Comparison of ENCODE assay signal across 21 cellular contexts in genomic region chr14:101497910-101498860, GRCh38.
DNase-seq lines count a peak whose midpoint lies in the region; ATAC-seq, FAIRE-seq and TF ChIP-seq lines count a peak whose summit lies in the region.
"Had no signal": no experiment of that assay in that cellular context is flagged by ENCODE, and none has a peak within 500 bp of the region (broad histone marks: within the 10 kb centered on the region; RNA-seq: fewer than 3 reads in every experiment).

No MANE protein-coding gene starts in this region.

- H3K27me3 ChIP-seq in H7 (ENCODE audit: control insufficient read depth, insufficient read depth, low read length) = no peaks in the 10 kb centered on the region
- no peaks in the 10 kb centered on the region for H3K27me3 ChIP-seq in RWPE2 (ENCODE audit: insufficient read depth, poor library complexity, severe bottlenecking)
- no peaks in the 10 kb centered on the region for H3K27me3 ChIP-seq in SJCRH30
- H3K27me3 ChIP-seq: colonic mucosa had no signal

- intact Hi-C loops in kidney (cut with DNase I) = no loop called here
- intact Hi-C loops in sciatic nerve (cut with DNase I) = no loop called here
- intact Hi-C loops in activated CD4-positive, alpha-beta T cell treated with anti-CD3 and anti-CD28 coated beads, Interleukin-2, amount 10 ng/mL, durations not matched to agents 24 days and 14 days (cut with micrococcal nuclease) = no loop called here

- no peaks in the 10 kb centered on the region for H3K36me3 ChIP-seq in H7 (replicated peaks; ENCODE audit: control insufficient read depth, insufficient read depth, low read length)
- H3K36me3 ChIP-seq in RWPE2 (ENCODE audit: low read depth) = no peaks in the 10 kb centered on the region
- H3K36me3 ChIP-seq in kidney (ENCODE audit: control insufficient read depth in 1 of 2, insufficient read depth in 2 of 2, low read length in 2 of 2) = no peaks in the 10 kb centered on the region
- H3K36me3 ChIP-seq in SJCRH30 = no peaks in the 10 kb centered on the region
- H3K36me3 ChIP-seq: colonic mucosa had no signal

- FAIRE-seq in kidney (lab: Jason Lieb, UNC) = no peak
- FAIRE-seq: endothelial cell of umbilical vein, small intestine had no signal

- H3K4me1 Mint-ChIP-seq in activated CD4-positive, alpha-beta T cell treated with anti-CD3 and anti-CD28 coated beads, Interleukin-2, amount 10 ng/mL, durations not matched to agents 24 days and 14 days = no peaks in the 10 kb centered on the region
- H3K4me1 Mint-ChIP-seq: stimulated activated memory B cell treated with anti-CD40 and anti-IgM and Interleukin-4, amounts not matched to agents 10 μg/mL and 1 μg/mL and 100 μg/mL, for 72 hours had no signal

- no peak overlapping the region for H3K4me3 ChIP-seq in H7 (ENCODE audit: insufficient read depth, low read depth, low read length)
- H3K4me3 ChIP-seq in RWPE2 (ENCODE audit: severe bottlenecking) = no peak overlapping the region
- no peak overlapping the region for H3K4me3 ChIP-seq in kidney (ENCODE audit: low read length in 2 of 2)
- H3K4me3 ChIP-seq in SJCRH30 = no peak overlapping the region
- H3K4me3 ChIP-seq: colonic mucosa, psoas muscle had no signal

- no peak overlapping the region for H3K27ac ChIP-seq in RWPE2 (ENCODE audit: poor library complexity, severe bottlenecking)
- no peak overlapping the region for H3K27ac ChIP-seq in kidney (ENCODE audit: low read depth in 2 of 2, low read length in 2 of 2)
- no peak overlapping the region for H3K27ac ChIP-seq in SJCRH30
- H3K27ac ChIP-seq: colonic mucosa, psoas muscle had no signal

- ATAC-seq in RWPE2 (ENCODE audit: low read depth) (no peak), sciatic nerve (no peak)
- ATAC-seq: activated CD4-positive, CD25-positive, alpha-beta regulatory T cell treated with anti-CD3 and anti-CD28 coated beads, Interleukin-2, amount 50 U/mL, for 24 hours; CD8-positive, alpha-beta T cell; stimulated activated memory B cell treated with anti-CD40 and anti-IgM and Interleukin-4, amounts not matched to agents 10 μg/mL and 1 μg/mL and 100 μg/mL, for 72 hours had no signal

- TF ChIP-seq CTCF in RWPE2 (IDR thresholded peaks at IDR 0.05; ENCODE audit: poor library complexity, severe bottlenecking) (no peak), kidney (IDR thresholded peaks at IDR 0.05; ENCODE audit: borderline replicate concordance, extremely low read depth, insufficient read depth) (no peak)

- peak; percentile 20 for DNase-seq in H7
- peak; percentile 49 for DNase-seq in RWPE2 (ENCODE audit: low spot score)
- DNase-seq in kidney = peak; percentile 39
- DNase-seq in sciatic nerve (ENCODE audit: low spot score) = peak; percentile 53
- DNase-seq in activated CD4-positive, alpha-beta T cell treated with anti-CD3 and anti-CD28 coated beads, Interleukin-2, amount 10 ng/mL, durations not matched to agents 24 days and 14 days = no peak
- no peak for DNase-seq in T1000 (lab: John Stamatoyannopoulos, UW)
- no peak for DNase-seq in SJCRH30
- DNase-seq: activated CD8-positive, alpha-beta memory T cell treated with anti-CD3 and anti-CD28 coated beads for 24 hours; DMS79; Karpas-422; NCI-H187 treated with DMSO at 0.1 percent for 48 hours; NCI-H748 treated with DMSO at 0.1 percent for 48 hours; psoas muscle; SHP77; small intestine; SW 1271 had no signal

- H3K27me3 Mint-ChIP-seq in activated CD4-positive, alpha-beta T cell treated with anti-CD3 and anti-CD28 coated beads, Interleukin-2, amount 10 ng/mL, durations not matched to agents 24 days and 14 days = peaks cover 2% of the 10 kb centered on the region

- H3K27ac Mint-ChIP-seq in activated CD4-positive, alpha-beta T cell treated with anti-CD3 and anti-CD28 coated beads, Interleukin-2, amount 10 ng/mL, durations not matched to agents 24 days and 14 days = no peak overlapping the region
- H3K27ac Mint-ChIP-seq: CD8-positive, alpha-beta T cell; stimulated activated memory B cell treated with anti-CD40 and anti-IgM and Interleukin-4, amounts not matched to agents 10 μg/mL and 1 μg/mL and 100 μg/mL, for 72 hours had no signal

- H3K4me3 Mint-ChIP-seq in activated CD4-positive, alpha-beta T cell treated with anti-CD3 and anti-CD28 coated beads, Interleukin-2, amount 10 ng/mL, durations not matched to agents 24 days and 14 days = no peak overlapping the region
- H3K4me3 Mint-ChIP-seq: CD8-positive, alpha-beta T cell; stimulated activated memory B cell treated with anti-CD40 and anti-IgM and Interleukin-4, amounts not matched to agents 10 μg/mL and 1 μg/mL and 100 μg/mL, for 72 hours had no signal

- H3K4me1 ChIP-seq in RWPE2 (ENCODE audit: insufficient read depth, poor library complexity, severe bottlenecking) = no peaks in the 10 kb centered on the region
- H3K4me1 ChIP-seq in kidney (ENCODE audit: control insufficient read depth in 1 of 2, insufficient read depth in 1 of 2, low read depth in 1 of 2, low read length in 2 of 2) = no peaks in the 10 kb centered on the region
- no peaks in the 10 kb centered on the region for H3K4me1 ChIP-seq in SJCRH30
- H3K4me1 ChIP-seq: colonic mucosa, psoas muscle had no signal

- H3K9me3 ChIP-seq in RWPE2 (ENCODE audit: severe bottlenecking) = no peaks in the 10 kb centered on the region
- peaks cover 0 to 3% of the 10 kb centered on the region in 2 donors for H3K9me3 ChIP-seq in kidney (ENCODE audit: control insufficient read depth in 1 of 2, low read length in 2 of 2)
- no peaks in the 10 kb centered on the region for H3K9me3 ChIP-seq in SJCRH30 (replicated peaks)
- H3K9me3 ChIP-seq: colonic mucosa, psoas muscle had no signal

- no peaks in the 10 kb centered on the region for H3K9me3 Mint-ChIP-seq in activated CD4-positive, alpha-beta T cell treated with anti-CD3 and anti-CD28 coated beads, Interleukin-2, amount 10 ng/mL, durations not matched to agents 24 days and 14 days

- no peak overlapping the region for H3K9ac ChIP-seq in kidney (ENCODE audit: low read length in 2 of 2)

- no peaks in the 10 kb centered on the region for H3K36me3 Mint-ChIP-seq in activated CD4-positive, alpha-beta T cell treated with anti-CD3 and anti-CD28 coated beads, Interleukin-2, amount 10 ng/mL, durations not matched to agents 24 days and 14 days (ENCODE audit: low read depth)
- H3K36me3 Mint-ChIP-seq: CD8-positive, alpha-beta T cell; stimulated activated memory B cell treated with anti-CD40 and anti-IgM and Interleukin-4, amounts not matched to agents 10 μg/mL and 1 μg/mL and 100 μg/mL, for 72 hours had no signal

Comparison
In these comparisons a context has a peak if more than half of its experiments do, and no peak if none do; other contexts are left out.
1. DNase-seq: peak in H7 (single experiment), RWPE2 (single experiment), kidney (single experiment) and sciatic nerve (single experiment); none in activated CD4-positive, alpha-beta T cell treated with anti-CD3 and anti-CD28 coated beads, Interleukin-2, amount 10 ng/mL, durations not matched to agents 24 days and 14 days (single experiment), T1000 (single experiment) and SJCRH30 (0 of 2).